Comparison of ENCODE assay signal across 1 cellular context in genomic region chr4:139522457-139522856, GRCh38.
TF ChIP-seq lines count a peak whose summit lies in the region.

No MANE protein-coding gene starts in this region.

TF ChIP-seq in GM23338, 12 proteins besides CTCF, POLR2A, EP300 and RAD21 (continued from another document):
- no peak for TF ChIP-seq ZNF462 (CRISPR knock-in tag; IDR thresholded peaks at IDR 0.05)
- no peak for TF ChIP-seq JUNB (IDR thresholded peaks at IDR 0.05; ENCODE audit: unreplicated experiment)
- no peak for TF ChIP-seq POLR2AphosphoS5 (IDR thresholded peaks at IDR 0.05; ENCODE audit: low read depth)
- TF ChIP-seq ZNF114 (CRISPR knock-in tag; IDR thresholded peaks at IDR 0.05): no peak
- TF ChIP-seq ZNF331 (CRISPR knock-in tag; IDR thresholded peaks at IDR 0.05; ENCODE audit: low read depth): no peak
- no peak for TF ChIP-seq STAT1 (IDR thresholded peaks at IDR 0.05; ENCODE audit: unreplicated experiment)
TF ChIP-seq in GM23338: peak in this region for 0.
